In the genomic region with DNA sequence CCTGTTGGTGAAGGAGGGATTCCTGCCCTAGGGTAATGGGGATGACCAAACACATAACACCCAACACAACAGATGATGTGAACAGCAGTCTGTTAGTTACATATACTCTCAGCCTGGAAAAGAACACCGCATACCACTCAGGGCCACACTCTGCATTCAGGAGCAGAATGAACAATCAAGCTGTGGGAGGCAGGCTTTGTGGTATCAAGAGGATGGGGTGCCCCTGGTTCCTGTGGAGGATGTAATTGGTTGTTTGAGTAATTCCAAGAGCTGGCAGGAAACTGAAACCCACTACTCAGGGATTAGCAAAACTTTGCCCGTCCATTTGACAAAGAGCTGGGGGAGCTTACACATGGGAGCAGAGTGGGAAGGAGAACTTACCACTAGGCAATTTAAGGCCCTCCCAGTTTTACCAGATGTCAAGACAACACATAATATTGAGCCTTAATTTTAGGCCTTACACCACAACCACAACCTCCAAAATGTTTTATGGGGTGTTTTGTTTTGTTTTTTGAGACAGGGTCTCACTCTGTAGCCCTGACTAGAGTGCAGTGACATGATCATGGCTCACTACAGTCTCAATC, we compare ENCODE assay signal across 1 cellular context.
TF ChIP-seq lines count a peak whose summit lies in the region.

No MANE protein-coding gene starts in this region.

TF ChIP-seq in GM12878, 131 proteins besides CTCF, POLR2A, EP300 and RAD21:
- TF ChIP-seq SIX5 (IDR thresholded peaks at IDR 0.05; ENCODE audit: low read depth, low read length, severe bottlenecking) (no peak), NR2C1 (IDR thresholded peaks at IDR 0.05) (no peak), NBN (IDR thresholded peaks at IDR 0.05) (no peak), IKZF1 (conservative IDR thresholded peaks at IDR 0.05) (no peak)
